18 cellular contexts compared by ENCODE assay signal in genomic region chr20:40232288-40232687, GRCh38.
A peak's percentile ranks its signal among the peaks of the same experiment; 100 is the strongest.
DNase-seq lines count a peak whose midpoint lies in the region; ATAC-seq and TF ChIP-seq lines count a peak whose summit lies in the region.
"Had no signal": no experiment of that assay in that cellular context is flagged by ENCODE, and none has a peak within 500 bp of the region (broad histone marks: within the 10 kb centered on the region; RNA-seq: fewer than 3 reads in every experiment).

No MANE protein-coding gene starts in this region.

- H3K27ac Mint-ChIP-seq in MCF 10A (ENCODE audit: low read depth, unreplicated experiment), result no peak overlapping the region
- H3K27ac Mint-ChIP-seq in activated naive CD4-positive, alpha-beta T cell treated with anti-CD3 and anti-CD28 coated beads for 36 hours, result no peak overlapping the region
- H3K27ac Mint-ChIP-seq: B cell; CD8-positive, alpha-beta memory T cell; HFFc6 had no signal

- in situ Hi-C loops in mammary epithelial cell (cut with MboI; ENCODE audit: low sequenced_read_pairs in 2 of 2), result no loop called here

- no peaks in the 10 kb centered on the region for H3K4me1 Mint-ChIP-seq in MCF 10A (ENCODE audit: insufficient read depth, unreplicated experiment)
- no peaks in the 10 kb centered on the region for H3K4me1 Mint-ChIP-seq in activated naive CD4-positive, alpha-beta T cell treated with anti-CD3 and anti-CD28 coated beads for 36 hours (ENCODE audit: low read depth)
- H3K4me1 Mint-ChIP-seq: B cell; CD8-positive, alpha-beta memory T cell had no signal

- CTCF ChIA-PET in MCF 10A (lab: Yijun Ruan, JAX), result interaction anchor here (0.6 to 0.7 kb wide), 2 partner anchors 963 to 1583 kb away, joined by 3 to 4 read pairs; no protein-coding TSS in a partner anchor
- CTCF ChIA-PET in mammary epithelial cell (lab: Charles Lee; ENCODE audit: low non-redundant PET), result no interaction called here
- CTCF ChIA-PET in activated naive CD4-positive, alpha-beta T cell treated with anti-CD3 and anti-CD28 coated beads for 36 hours (lab: Charles Lee), result no interaction called here

- H3K4me3 ChIP-seq in mammary epithelial cell (replicated peaks in 1 of 3; ENCODE audit: insufficient read depth in 1 of 3, low read depth in 2 of 3, low read length in 3 of 3), result no peak overlapping the region
- peak overlapping the region; percentile 63 for H3K4me3 ChIP-seq in SK-N-MC
- H3K4me3 ChIP-seq in parathyroid adenoma (ENCODE audit: low read depth, low read length), result no peak overlapping the region
- no peak overlapping the region for H3K4me3 ChIP-seq in tibial artery
- no peak overlapping the region for H3K4me3 ChIP-seq in psoas muscle

- no peak overlapping the region for H3K9ac ChIP-seq in mammary epithelial cell (ENCODE audit: insufficient read depth, low read length)
- peak overlapping the region; percentile 79 for H3K9ac ChIP-seq in SK-N-MC (ENCODE audit: insufficient read length)
- H3K9ac ChIP-seq in parathyroid adenoma, result no peak overlapping the region

- DNase-seq in MCF 10A (ENCODE audit: unreplicated experiment) (peak; percentile 26), mammary epithelial cell (no peak), SK-N-MC (ENCODE audit: low read depth, low spot score) (peak; percentile 99), fibroblast of gingiva (ENCODE audit: low read depth) (peak; percentile 30), tibial artery (no peak), psoas muscle (no peak)
- DNase-seq in activated naive CD4-positive, alpha-beta T cell treated with anti-CD3 and anti-CD28 coated beads for 36 hours, result no peak
- DNase-seq: ACHN; Caco-2; CD8-positive, alpha-beta memory T cell; DND-41; GDM1; HCEC 1CT; HFFc6 had no signal

- no peaks in the 10 kb centered on the region for H3K9me3 ChIP-seq in mammary epithelial cell (replicated peaks; ENCODE audit: insufficient read depth, low read length)
- H3K9me3 ChIP-seq in SK-N-MC (ENCODE audit: low read depth, low read length), result no peaks in the 10 kb centered on the region
- H3K9me3 ChIP-seq in parathyroid adenoma (ENCODE audit: control insufficient read depth, low read length), result no peaks in the 10 kb centered on the region
- no peaks in the 10 kb centered on the region for H3K9me3 ChIP-seq in tibial artery
- H3K9me3 ChIP-seq in psoas muscle, result no peaks in the 10 kb centered on the region
- H3K9me3 ChIP-seq: Caco-2 had no signal

- WGBS in mammary epithelial cell (ENCODE audit: low coverage, missing lambda C conversion rate), result 100% methylated on average over 1 of the region's 1 CpG
- WGBS in psoas muscle, 3 donors, result 78 to 97% (median 93%) methylated on average over 1 of the region's 1 CpG

- H3K4me3 Mint-ChIP-seq in MCF 10A (ENCODE audit: unreplicated experiment), result no peak overlapping the region
- no peak overlapping the region for H3K4me3 Mint-ChIP-seq in activated naive CD4-positive, alpha-beta T cell treated with anti-CD3 and anti-CD28 coated beads for 36 hours
- H3K4me3 Mint-ChIP-seq: B cell; CD8-positive, alpha-beta memory T cell; HFFc6 had no signal

- dilution Hi-C loops in mammary epithelial cell (cut with HindIII; ENCODE audit: low sequenced_read_pairs), result no loop called here

- H3K27ac ChIP-seq in mammary epithelial cell (ENCODE audit: insufficient read depth, low read depth, low read length) (no peak overlapping the region), SK-N-MC (peak overlapping the region; percentile 99), parathyroid adenoma (peak overlapping the region; percentile 80), tibial artery (no peak overlapping the region), psoas muscle (no peak overlapping the region)
- H3K27ac ChIP-seq: 22Rv1, HL-60 had no signal

- no TSS peak for BruUV-seq in MCF 10A (replicated peaks; lab: Mats Ljungman, UMichigan)
- no TSS peak for BruUV-seq in mammary epithelial cell (replicated peaks; lab: Mats Ljungman, UMichigan)

- no peaks in the 10 kb centered on the region for H3K79me2 ChIP-seq in mammary epithelial cell (ENCODE audit: insufficient read depth, low read length)
- no peaks in the 10 kb centered on the region for H3K79me2 ChIP-seq in parathyroid adenoma

- peaks cover 36% of the 10 kb centered on the region for H3K27me3 Mint-ChIP-seq in MCF 10A (ENCODE audit: insufficient read depth, unreplicated experiment)
- H3K27me3 Mint-ChIP-seq in activated naive CD4-positive, alpha-beta T cell treated with anti-CD3 and anti-CD28 coated beads for 36 hours (ENCODE audit: low read depth), result peaks cover 5% of the 10 kb centered on the region

- intact Hi-C loops in MCF 10A (cut with micrococcal nuclease), result no loop called here
- intact Hi-C loops in mammary epithelial cell (cut with micrococcal nuclease), result no loop called here
- intact Hi-C loops in tibial artery (cut with DNase I; ENCODE audit: low total_unique reads), result loop anchor here (10.0 kb wide), 1 partner anchor 433 kb away; no protein-coding TSS in a partner anchor
- intact Hi-C loops in activated naive CD4-positive, alpha-beta T cell treated with anti-CD3 and anti-CD28 coated beads for 36 hours (cut with micrococcal nuclease), result no loop called here
- intact Hi-C loops in psoas muscle (cut with DNase I), result no loop called here

- H3K4me1 ChIP-seq in mammary epithelial cell (ENCODE audit: insufficient read depth, low read length) (no peaks in the 10 kb centered on the region), parathyroid adenoma (peaks cover 37% of the 10 kb centered on the region), tibial artery (no peaks in the 10 kb centered on the region), psoas muscle (peaks cover 7% of the 10 kb centered on the region)
- H3K4me1 ChIP-seq: Caco-2 had no signal

- no peaks in the 10 kb centered on the region for H4K20me1 ChIP-seq in mammary epithelial cell (ENCODE audit: insufficient read depth, low read length)

- H3K9me3 Mint-ChIP-seq in MCF 10A (ENCODE audit: unreplicated experiment), result no peaks in the 10 kb centered on the region
- H3K9me3 Mint-ChIP-seq in activated naive CD4-positive, alpha-beta T cell treated with anti-CD3 and anti-CD28 coated beads for 36 hours, result no peaks in the 10 kb centered on the region
- H3K9me3 Mint-ChIP-seq: CD8-positive, alpha-beta memory T cell had no signal

- ATAC-seq in psoas muscle, result no peak

- H3K36me3 ChIP-seq in mammary epithelial cell (ENCODE audit: insufficient read depth, low read length) (no peaks in the 10 kb centered on the region), SK-N-MC (ENCODE audit: insufficient read depth, low read length) (no peaks in the 10 kb centered on the region), parathyroid adenoma (ENCODE audit: control insufficient read depth, insufficient read depth, low read length) (no peaks in the 10 kb centered on the region), tibial artery (no peaks in the 10 kb centered on the region), psoas muscle (ENCODE audit: insufficient read depth in 1 of 2, low read depth in 1 of 2) (no peaks in the 10 kb centered on the region)

- peaks cover 10% of the 10 kb centered on the region for H3K36me3 Mint-ChIP-seq in MCF 10A (ENCODE audit: insufficient read depth, unreplicated experiment)
- H3K36me3 Mint-ChIP-seq in activated naive CD4-positive, alpha-beta T cell treated with anti-CD3 and anti-CD28 coated beads for 36 hours (ENCODE audit: low read depth), result no peaks in the 10 kb centered on the region
- H3K36me3 Mint-ChIP-seq: CD8-positive, alpha-beta memory T cell had no signal

- H2AFZ ChIP-seq in mammary epithelial cell (ENCODE audit: low read depth, low read length) (no peak overlapping the region), parathyroid adenoma (no peak overlapping the region)

- H3K4me2 ChIP-seq in mammary epithelial cell (ENCODE audit: insufficient read depth, low read depth, low read length) (no peak overlapping the region), parathyroid adenoma (ENCODE audit: low read length) (no peak overlapping the region)

- H3K27me3 ChIP-seq in mammary epithelial cell (ENCODE audit: insufficient read depth, low read length) (no peaks in the 10 kb centered on the region), parathyroid adenoma (ENCODE audit: control insufficient read depth, insufficient read depth, low read length) (no peaks in the 10 kb centered on the region), tibial artery (no peaks in the 10 kb centered on the region), psoas muscle (ENCODE audit: insufficient read depth in 3 of 3, low read length in 2 of 3) (no peaks in the 10 kb centered on the region)

- POLR2A ChIA-PET in MCF 10A (lab: Yijun Ruan, JAX), result interaction anchor here (0.8 kb wide), 1 partner anchor 175 kb away, joined by 4 read pairs; no protein-coding TSS in a partner anchor

- no peak for TF ChIP-seq CTCF in MCF 10A (IDR thresholded peaks at IDR 0.05; ENCODE audit: unreplicated experiment)
- TF ChIP-seq CTCF in mammary epithelial cell (conservative IDR thresholded peaks at IDR 0.05 in 1 of 2, IDR thresholded peaks at IDR 0.05 in 1 of 2; ENCODE audit: extremely low read depth in 1 of 2, insufficient read depth in 1 of 2, low read depth in 1 of 2, low read length in 2 of 2), result no peak
- TF ChIP-seq CTCF in parathyroid adenoma (IDR thresholded peaks at IDR 0.05), result no peak
- no peak for TF ChIP-seq CTCF in tibial artery (IDR thresholded peaks at IDR 0.05)
- TF ChIP-seq CTCF in psoas muscle (IDR thresholded peaks at IDR 0.05), result no peak

Comparison
In these comparisons a context has a peak if more than half of its experiments do, and no peak if none do; other contexts are left out.
1. DNase-seq: peak in MCF 10A (single experiment), SK-N-MC (single experiment) and fibroblast of gingiva (single experiment); none in mammary epithelial cell (single experiment), tibial artery (0 of 2), activated naive CD4-positive, alpha-beta T cell treated with anti-CD3 and anti-CD28 coated beads for 36 hours (single experiment) and psoas muscle (0 of 2).
2. H3K27ac ChIP-seq: peak in SK-N-MC (single experiment) and parathyroid adenoma (single experiment); none in mammary epithelial cell (single experiment), tibial artery (0 of 2) and psoas muscle (single experiment).